ENCODE assay signal across 8 cellular contexts in the genomic region with DNA sequence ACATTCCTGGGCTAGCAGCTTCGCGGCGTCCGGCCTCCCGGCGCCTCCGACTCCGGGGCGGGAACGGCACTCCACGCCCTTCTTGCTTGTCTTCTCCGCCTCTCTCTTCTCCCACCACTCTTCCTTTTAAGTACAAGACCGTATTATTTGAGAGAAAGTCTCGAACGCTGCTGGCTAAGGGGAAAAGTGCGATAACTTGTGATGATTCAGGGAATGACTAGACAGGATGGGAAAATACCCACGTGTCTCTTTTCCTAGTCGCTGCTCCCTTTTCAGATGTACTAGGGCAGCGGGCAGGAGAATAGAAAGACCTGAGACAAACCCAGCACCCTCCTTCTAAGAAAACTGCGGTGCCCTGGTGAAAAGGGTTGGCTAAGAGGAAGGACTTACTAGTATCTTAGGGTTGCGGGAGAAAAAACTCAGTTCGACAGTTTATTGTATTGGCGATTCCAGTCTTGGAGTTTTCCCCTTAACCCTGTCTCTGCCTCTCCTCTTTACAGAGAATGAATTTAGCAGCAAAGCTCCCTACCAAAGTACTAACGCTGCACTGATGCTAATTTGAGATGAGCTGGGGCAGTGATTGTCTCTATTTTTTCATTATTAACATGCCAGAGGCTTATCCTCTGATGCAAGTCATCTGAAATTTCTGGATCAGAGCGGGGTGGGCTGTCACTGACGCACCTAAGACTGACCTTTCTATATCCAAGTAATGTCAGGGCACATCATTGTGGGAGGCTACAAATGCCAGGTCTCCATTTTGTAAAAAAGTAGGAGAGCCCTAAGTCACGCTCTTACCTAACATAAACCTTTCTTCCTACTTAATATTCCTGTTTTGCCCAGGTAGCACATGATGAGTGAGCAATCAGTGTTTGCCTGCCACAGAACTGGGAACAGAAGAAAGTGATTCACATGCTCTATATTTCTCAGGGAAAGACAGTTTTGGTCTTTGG. TPM values are rescaled to one million over a fixed set of nuclear protein-coding genes. Genes with fewer than 3 reads are reported as not detected.
DNase-seq lines count a peak whose midpoint lies in the region; ATAC-seq lines count a peak whose summit lies in the region.

No MANE protein-coding gene starts in this region.

- no peaks in the 10 kb centered on the region for H3K27me3 ChIP-seq in stomach smooth muscle (ENCODE audit: control insufficient read depth in 1 of 2, insufficient read depth in 2 of 2, low read length in 2 of 2)

- H3K27ac Mint-ChIP-seq in T-helper 2 cell treated with Interferon-gamma antibody and Interleukin-4, amounts not matched to agents 5 μg/mL and 100 μg/mL, for 36 hours = no peak overlapping the region
- H3K27ac Mint-ChIP-seq in central memory CD8-positive, alpha-beta T cell (ENCODE audit: low read depth) = no peak overlapping the region

- peaks cover 9% of the 10 kb centered on the region for H3K4me1 ChIP-seq in stomach smooth muscle (ENCODE audit: control insufficient read depth, insufficient read depth, low read length)

- no peaks in the 10 kb centered on the region for H3K9me3 ChIP-seq in stomach smooth muscle (ENCODE audit: control insufficient read depth in 2 of 2, low read length in 2 of 2)

- H3K36me3 ChIP-seq in stomach smooth muscle (ENCODE audit: control insufficient read depth in 2 of 2, insufficient read depth in 2 of 2, low read length in 2 of 2) = no peaks in the 10 kb centered on the region

- peak overlapping the region; percentile 80 for H3K4me3 Mint-ChIP-seq in T-helper 2 cell treated with Interferon-gamma antibody and Interleukin-4, amounts not matched to agents 5 μg/mL and 100 μg/mL, for 36 hours
- H3K4me3 Mint-ChIP-seq in central memory CD8-positive, alpha-beta T cell = peak overlapping the region; percentile 72

- H3K4me1 Mint-ChIP-seq in T-helper 2 cell treated with Interferon-gamma antibody and Interleukin-4, amounts not matched to agents 5 μg/mL and 100 μg/mL, for 36 hours (ENCODE audit: low read depth) = peaks cover 16% of the 10 kb centered on the region
- H3K4me1 Mint-ChIP-seq in central memory CD8-positive, alpha-beta T cell = peaks cover 28% of the 10 kb centered on the region

- ATAC-seq in central memory CD8-positive, alpha-beta T cell (replicated peaks; ENCODE audit: extremely low read depth, poor library complexity, severe bottlenecking) = no peak
- ATAC-seq in left lobe of liver = peak; percentile 4
- ATAC-seq in HG03039 (IDR thresholded peaks at IDR 0.05; ENCODE audit: unreplicated experiment) = no peak
- no peak for ATAC-seq in GM18873 (IDR thresholded peaks at IDR 0.05; ENCODE audit: low FRiP score, unreplicated experiment)

- peaks cover 58% of the 10 kb centered on the region for H3K27me3 Mint-ChIP-seq in T-helper 2 cell treated with Interferon-gamma antibody and Interleukin-4, amounts not matched to agents 5 μg/mL and 100 μg/mL, for 36 hours (ENCODE audit: low read depth)
- peaks cover 84% of the 10 kb centered on the region for H3K27me3 Mint-ChIP-seq in central memory CD8-positive, alpha-beta T cell

- peak overlapping the region; percentile 83 to 84 for H3K4me3 ChIP-seq in stomach smooth muscle (ENCODE audit: low read length in 2 of 2)

- peak overlapping the region; percentile 53 for H3K27ac ChIP-seq in stomach smooth muscle (ENCODE audit: low read length)

- H3K36me3 Mint-ChIP-seq in T-helper 2 cell treated with Interferon-gamma antibody and Interleukin-4, amounts not matched to agents 5 μg/mL and 100 μg/mL, for 36 hours (ENCODE audit: low read depth) = peaks cover 1% of the 10 kb centered on the region
- H3K36me3 Mint-ChIP-seq in central memory CD8-positive, alpha-beta T cell (ENCODE audit: insufficient read depth) = no peaks in the 10 kb centered on the region

- DNase-seq in T-helper 2 cell treated with Interferon-gamma antibody and Interleukin-4, amounts not matched to agents 5 μg/mL and 100 μg/mL, for 36 hours (ENCODE audit: low spot score) = no peak
- no peak for DNase-seq in T-helper 2 cell
- peak; percentile 92 for DNase-seq in NCI-H460 (ENCODE audit: extremely low read depth, low read depth)
- DNase-seq in central memory CD8-positive, alpha-beta T cell (ENCODE audit: low spot score in 2 of 2) = no peak
- DNase-seq in left lobe of liver (ENCODE audit: low spot score) = no peak

- H3K9ac ChIP-seq in stomach smooth muscle (ENCODE audit: low read length in 2 of 2) = peak overlapping the region; percentile 66 to 68

- H3K9me3 Mint-ChIP-seq in T-helper 2 cell treated with Interferon-gamma antibody and Interleukin-4, amounts not matched to agents 5 μg/mL and 100 μg/mL, for 36 hours = no peaks in the 10 kb centered on the region
- no peaks in the 10 kb centered on the region for H3K9me3 Mint-ChIP-seq in central memory CD8-positive, alpha-beta T cell

RNA-seq across cellular contexts. Expression of a gene that starts 0.8 kb away (rescaled TPM):
- 109 and 112 TPM in 2 replicates for total RNA-seq in NCI-H460 (2014; rRNA removed; shearing (Covaris generic))
- polyA plus RNA-seq in NCI-H460 (2014; cell fraction: nucleus; rRNA removed) = 45.0 and 69.7 TPM in 2 replicates
- 33.3 TPM for total RNA-seq in left lobe of liver
